1 cellular context compared by ENCODE assay signal in genomic region chr15:65423150-65423976, GRCh38.
TF ChIP-seq lines count a peak whose summit lies in the region.

No MANE protein-coding gene starts in this region.

TF ChIP-seq in SK-N-SH, 30 proteins besides CTCF, POLR2A, EP300 and RAD21 (continued from another document):
- TF ChIP-seq REST (IDR thresholded peaks at IDR 0.05; ENCODE audit: low read depth, low read length) = 0 out of 2 replicates have a peak, but pooled peaks have one; percentile 13
